Comparison of ENCODE assay signal across 8 cellular contexts in the genomic region with DNA sequence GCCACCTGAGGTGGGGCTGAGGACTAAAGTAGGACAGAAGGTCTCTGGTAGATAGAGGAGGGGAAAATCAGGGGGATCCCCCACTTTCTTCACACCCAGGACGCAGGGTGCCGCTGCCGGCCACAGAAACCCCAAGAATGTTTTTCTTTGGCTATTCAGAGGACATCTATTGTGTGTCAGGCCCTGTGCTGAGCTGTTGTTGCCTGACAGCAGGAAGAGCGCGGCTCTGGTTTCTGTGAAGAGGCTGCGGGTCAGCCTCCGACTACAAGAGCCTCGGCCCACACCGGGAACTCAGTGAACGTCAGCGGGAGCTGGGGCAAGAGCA. TPM values are rescaled to one million over a fixed set of nuclear protein-coding genes. Genes with fewer than 3 reads are reported as not detected.
A peak's percentile ranks its signal among the peaks of the same experiment; 100 is the strongest.
DNase-seq lines count a peak whose midpoint lies in the region; ATAC-seq lines count a peak whose summit lies in the region.

No MANE protein-coding gene starts in this region.

- peaks cover 3% of the 10 kb centered on the region; the same call in 1 of the 2 replicates for H3K36me3 ChIP-seq in ES-I3 (ENCODE audit: insufficient read depth, low read length)

- intact Hi-C loops in activated T-helper 1 cell treated with anti-CD3 and anti-CD28 coated beads, Interleukin-12 subunit alpha, Interleukin-12 subunit beta, Interleukin-2, Interleukin-4 antibody, amounts not matched to agents 30 ng/mL and 10 ng/mL and 1 ng/mL, durations not matched to agents 14 hours and 24 hours and 36 hours (cut with micrococcal nuclease) = loop anchor here (5.0 kb wide), 1 partner anchor 355 kb away; the partner anchor contains the start of gene DHDDS
- intact Hi-C loops in Right ventricle myocardium superior (cut with DNase I) (no loop called here), sciatic nerve (cut with DNase I) (loop anchor here (1.0 to 5.0 kb wide), 2 partner anchors 92 to 180 kb away; no protein-coding TSS in a partner anchor)

- ATAC-seq in GM21526 (IDR thresholded peaks at IDR 0.05; ENCODE audit: low FRiP score, unreplicated experiment) (peak; percentile 24), Right ventricle myocardium superior (ENCODE audit: poor library complexity) (peak; percentile 8), sciatic nerve (peak; percentile 3)

- peak overlapping the region; percentile 89 for H3K9ac ChIP-seq in ES-I3 (ENCODE audit: low read depth, low read length)

- peak overlapping the region; percentile 97 for H3K4me3 Mint-ChIP-seq in activated T-helper 1 cell treated with anti-CD3 and anti-CD28 coated beads, Interleukin-12 subunit alpha, Interleukin-12 subunit beta, Interleukin-2, Interleukin-4 antibody, amounts not matched to agents 30 ng/mL and 10 ng/mL and 1 ng/mL, durations not matched to agents 14 hours and 24 hours and 36 hours

- peaks cover 15% of the 10 kb centered on the region for H3K4me1 ChIP-seq in ES-I3 (ENCODE audit: insufficient read depth, low read length)

- H3K27me3 Mint-ChIP-seq in activated T-helper 1 cell treated with anti-CD3 and anti-CD28 coated beads, Interleukin-12 subunit alpha, Interleukin-12 subunit beta, Interleukin-2, Interleukin-4 antibody, amounts not matched to agents 30 ng/mL and 10 ng/mL and 1 ng/mL, durations not matched to agents 14 hours and 24 hours and 36 hours (ENCODE audit: insufficient read depth) = peaks cover 1% of the 10 kb centered on the region

- H3K4me1 Mint-ChIP-seq in activated T-helper 1 cell treated with anti-CD3 and anti-CD28 coated beads, Interleukin-12 subunit alpha, Interleukin-12 subunit beta, Interleukin-2, Interleukin-4 antibody, amounts not matched to agents 30 ng/mL and 10 ng/mL and 1 ng/mL, durations not matched to agents 14 hours and 24 hours and 36 hours (ENCODE audit: low read depth) = peaks cover 74% of the 10 kb centered on the region

- DNase-seq in LHCN-M2 (ENCODE audit: low read depth) = peak; percentile 49
- DNase-seq in activated T-helper 1 cell treated with anti-CD3 and anti-CD28 coated beads, Interleukin-12 subunit alpha, Interleukin-12 subunit beta, Interleukin-2, Interleukin-4 antibody, amounts not matched to agents 30 ng/mL and 10 ng/mL and 1 ng/mL, durations not matched to agents 14 hours and 24 hours and 36 hours (ENCODE audit: low spot score) = peak; percentile 75
- DNase-seq in Right ventricle myocardium superior = no peak
- no peak for DNase-seq in sciatic nerve (ENCODE audit: low spot score)
- DNase-seq in inferior parietal cortex (ENCODE audit: extremely low spot score) = no peak
- no peak for DNase-seq in HK-2 (ENCODE audit: unreplicated experiment)

- H3K27ac Mint-ChIP-seq in activated T-helper 1 cell treated with anti-CD3 and anti-CD28 coated beads, Interleukin-12 subunit alpha, Interleukin-12 subunit beta, Interleukin-2, Interleukin-4 antibody, amounts not matched to agents 30 ng/mL and 10 ng/mL and 1 ng/mL, durations not matched to agents 14 hours and 24 hours and 36 hours = peak overlapping the region; percentile 100

- H3K36me3 Mint-ChIP-seq in activated T-helper 1 cell treated with anti-CD3 and anti-CD28 coated beads, Interleukin-12 subunit alpha, Interleukin-12 subunit beta, Interleukin-2, Interleukin-4 antibody, amounts not matched to agents 30 ng/mL and 10 ng/mL and 1 ng/mL, durations not matched to agents 14 hours and 24 hours and 36 hours (ENCODE audit: low read depth) = peaks cover 15% of the 10 kb centered on the region

- no peaks in the 10 kb centered on the region for H3K9me3 ChIP-seq in ES-I3 (ENCODE audit: control insufficient read depth, insufficient read depth, low read length)

- H3K9me3 Mint-ChIP-seq in activated T-helper 1 cell treated with anti-CD3 and anti-CD28 coated beads, Interleukin-12 subunit alpha, Interleukin-12 subunit beta, Interleukin-2, Interleukin-4 antibody, amounts not matched to agents 30 ng/mL and 10 ng/mL and 1 ng/mL, durations not matched to agents 14 hours and 24 hours and 36 hours = no peaks in the 10 kb centered on the region

RNA-seq across cellular contexts. Expression of gene PIGV, which starts 0.4 kb away (rescaled TPM):
- 17.7 and 20.8 TPM in 2 replicates for total RNA-seq in LHCN-M2 (2014; rRNA removed)
- polyA plus RNA-seq in LHCN-M2 (2012) = 13.3 TPM
- 18.5 and 22.6 TPM in 2 replicates for total RNA-seq in activated T-helper 1 cell treated with anti-CD3 and anti-CD28 coated beads, Interleukin-12 subunit alpha, Interleukin-12 subunit beta, Interleukin-2, Interleukin-4 antibody, amounts not matched to agents 30 ng/mL and 10 ng/mL and 1 ng/mL, durations not matched to agents 14 hours and 24 hours and 36 hours
- 5.5 TPM for total RNA-seq in Right ventricle myocardium superior
- total RNA-seq in sciatic nerve = 10.6 TPM

RNA-seq across cellular contexts. Expression of gene ZDHHC18, which starts 39.1 kb away (rescaled TPM):
- total RNA-seq in LHCN-M2 (2014; rRNA removed) = 10.4 and 13.0 TPM in 2 replicates
- 12.5 TPM for polyA plus RNA-seq in LHCN-M2 (2012)
- total RNA-seq in activated T-helper 1 cell treated with anti-CD3 and anti-CD28 coated beads, Interleukin-12 subunit alpha, Interleukin-12 subunit beta, Interleukin-2, Interleukin-4 antibody, amounts not matched to agents 30 ng/mL and 10 ng/mL and 1 ng/mL, durations not matched to agents 14 hours and 24 hours and 36 hours = 87.3 and 94.4 TPM in 2 replicates
- total RNA-seq in Right ventricle myocardium superior = 14.4 TPM
- 21.2 TPM for total RNA-seq in sciatic nerve

Comparison
In these comparisons a context has a peak if more than half of its experiments do, and no peak if none do; other contexts are left out.
1. DNase-seq: peak in LHCN-M2 (single experiment) and activated T-helper 1 cell treated with anti-CD3 and anti-CD28 coated beads, Interleukin-12 subunit alpha, Interleukin-12 subunit beta, Interleukin-2, Interleukin-4 antibody, amounts not matched to agents 30 ng/mL and 10 ng/mL and 1 ng/mL, durations not matched to agents 14 hours and 24 hours and 36 hours (single experiment); none in Right ventricle myocardium superior (single experiment), sciatic nerve (single experiment), inferior parietal cortex (single experiment) and HK-2 (single experiment).
2. Peak in every context shown above with its lines, with median percentiles within 50 percentile points of each other: ATAC-seq.